8 cellular contexts compared by ENCODE assay signal in genomic region chr4:113684534-113685091, GRCh38.
DNase-seq lines count a peak whose midpoint lies in the region; ATAC-seq lines count a peak whose summit lies in the region.

No MANE protein-coding gene starts in this region.

- no peaks in the 10 kb centered on the region for H3K9me3 Mint-ChIP-seq in effector memory CD8-positive, alpha-beta T cell

- no peaks in the 10 kb centered on the region for H3K9me3 ChIP-seq in muscle layer of duodenum (ENCODE audit: control insufficient read depth in 1 of 2, low read length in 2 of 2)

- H3K36me3 ChIP-seq in muscle layer of duodenum (ENCODE audit: control insufficient read depth in 1 of 2, insufficient read depth in 2 of 2, low read length in 2 of 2) = no peaks in the 10 kb centered on the region

- peaks cover 30 to 42% of the 10 kb centered on the region in 2 donors for H3K4me1 Mint-ChIP-seq in effector memory CD8-positive, alpha-beta T cell (ENCODE audit: low read depth in 2 of 2)

- H3K4me3 Mint-ChIP-seq in effector memory CD8-positive, alpha-beta T cell = no peak overlapping the region

- peak overlapping the region; percentile 44 to 76 for H3K27ac Mint-ChIP-seq in effector memory CD8-positive, alpha-beta T cell

- H3K4me1 ChIP-seq in muscle layer of duodenum (ENCODE audit: control insufficient read depth in 1 of 2, insufficient read depth in 2 of 2, low read length in 2 of 2) = peaks cover 13 to 24% of the 10 kb centered on the region in 2 donors

- ATAC-seq in effector memory CD8-positive, alpha-beta T cell (replicated peaks) = no peak

- H3K27me3 Mint-ChIP-seq in effector memory CD8-positive, alpha-beta T cell = no peaks in the 10 kb centered on the region

- H3K4me3 ChIP-seq in muscle layer of duodenum (ENCODE audit: low read depth in 1 of 2, low read length in 2 of 2) = no peak overlapping the region

- peaks cover 4% of the 10 kb centered on the region for H3K36me3 Mint-ChIP-seq in effector memory CD8-positive, alpha-beta T cell (ENCODE audit: insufficient read depth)

- H3K27me3 ChIP-seq in muscle layer of duodenum (ENCODE audit: low read depth, low read length) = no peaks in the 10 kb centered on the region

- peak overlapping the region; percentile 53 for H3K27ac ChIP-seq in muscle layer of duodenum (ENCODE audit: low read length)

- peak; percentile 10 to 16 for DNase-seq in activated CD4-positive, alpha-beta T cell treated with anti-CD3 and anti-CD28 coated beads for 4 hours
- no peak for DNase-seq in activated CD4-positive, alpha-beta T cell treated with anti-CD3 and anti-CD28 coated beads for 1 hour
- peak; percentile 25 for DNase-seq in SK-N-DZ (ENCODE audit: low spot score)
- no peak for DNase-seq in effector memory CD8-positive, alpha-beta T cell
- DNase-seq in NCI-H226 = no peak
- no peak for DNase-seq in NCI-H1105 (lab: John Stamatoyannopoulos, UW)
- no peak for DNase-seq in NCI-H1436 treated with DMSO at 0.1 percent for 48 hours (lab: John Stamatoyannopoulos, UW)

Comparison
In these comparisons a context has a peak if more than half of its experiments do, and no peak if none do; other contexts are left out.
1. DNase-seq: peak in activated CD4-positive, alpha-beta T cell treated with anti-CD3 and anti-CD28 coated beads for 4 hours (2 of 2) and SK-N-DZ (single experiment); none in activated CD4-positive, alpha-beta T cell treated with anti-CD3 and anti-CD28 coated beads for 1 hour (single experiment), effector memory CD8-positive, alpha-beta T cell (0 of 3), NCI-H226 (single experiment), NCI-H1105 (single experiment) and NCI-H1436 treated with DMSO at 0.1 percent for 48 hours (single experiment).